Comparison of ENCODE assay signal across 8 cellular contexts in the genomic region with DNA sequence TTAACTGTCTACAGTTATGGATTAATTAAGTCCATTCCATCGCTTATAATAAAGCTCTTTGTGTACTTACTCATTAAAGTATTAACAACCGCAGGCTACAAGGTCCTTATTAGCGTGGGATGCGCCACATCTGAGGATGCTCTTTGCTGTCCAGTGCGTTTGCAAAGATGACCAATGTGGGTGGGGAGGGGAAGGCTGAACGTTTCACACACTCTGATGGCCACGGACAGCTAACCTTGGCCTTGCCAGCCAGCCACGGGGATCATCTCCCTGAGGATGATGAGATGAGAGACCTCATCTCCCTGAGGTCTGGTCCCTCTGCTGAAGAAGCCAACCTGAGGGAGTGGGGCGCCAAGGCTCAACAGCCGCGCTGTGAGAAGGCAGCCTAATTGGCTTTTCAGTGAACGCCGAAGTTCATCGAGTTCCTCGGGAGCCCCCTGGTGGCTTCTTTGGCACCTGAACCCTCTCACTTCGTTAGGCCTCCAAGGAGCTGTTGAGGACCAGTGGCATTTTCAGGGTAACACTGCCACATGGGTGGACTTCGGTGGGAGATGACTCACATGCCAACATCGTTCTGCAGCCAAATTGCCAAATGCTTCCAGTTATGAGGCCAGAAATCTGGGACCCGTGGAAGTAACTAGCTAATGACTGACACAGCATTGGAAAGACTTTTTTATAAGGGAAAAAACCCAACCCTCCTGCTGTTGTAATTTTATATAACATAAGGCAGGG.
DNase-seq lines count a peak whose midpoint lies in the region; ATAC-seq, FAIRE-seq and TF ChIP-seq lines count a peak whose summit lies in the region.

No MANE protein-coding gene starts in this region.

- BruUV-seq in Caco-2 (replicated peaks; lab: Mats Ljungman, UMichigan): no TSS peak

- no peaks in the 10 kb centered on the region for H3K9me3 Mint-ChIP-seq in Caco-2 (ENCODE audit: unreplicated experiment)

- peak overlapping the region; percentile 29; the same call in 1 of the 2 replicates for H3K9ac ChIP-seq in Karpas-422 (ENCODE audit: low read length)

- no peaks in the 10 kb centered on the region for H3K9me2 ChIP-seq in Karpas-422 (replicated peaks; ENCODE audit: insufficient read depth, low read length)

- H3K27me3 Mint-ChIP-seq in Caco-2 (ENCODE audit: insufficient read depth, unreplicated experiment): no peaks in the 10 kb centered on the region

- H3K4me1 ChIP-seq in Caco-2 (no peaks in the 10 kb centered on the region), Karpas-422 (ENCODE audit: low read length) (peaks cover 31% of the 10 kb centered on the region), SJSA1 (replicated peaks) (peaks cover 14% of the 10 kb centered on the region), pancreas (no peaks in the 10 kb centered on the region), tibial nerve (peaks cover 0 to 4% (median 0%) of the 10 kb centered on the region in 4 donors)

- H3K9me3 ChIP-seq in Caco-2 (no peaks in the 10 kb centered on the region), Karpas-422 (ENCODE audit: low read length) (no peaks in the 10 kb centered on the region), SJSA1 (replicated peaks) (no peaks in the 10 kb centered on the region), pancreas (no peaks in the 10 kb centered on the region), tibial nerve (no peaks in the 10 kb centered on the region)

- H3K27me3 ChIP-seq in Caco-2 (replicated peaks; ENCODE audit: control insufficient read depth, insufficient read depth, low read length) (no peaks in the 10 kb centered on the region), Karpas-422 (ENCODE audit: low read length) (no peaks in the 10 kb centered on the region), SJSA1 (replicated peaks) (no peaks in the 10 kb centered on the region), pancreas (no peaks in the 10 kb centered on the region), tibial nerve (no peaks in the 10 kb centered on the region)

- H3K4me3 Mint-ChIP-seq in Caco-2 (ENCODE audit: unreplicated experiment): no peak overlapping the region

- TF ChIP-seq EP300 in tibial nerve (IDR thresholded peaks at IDR 0.05): peak in 1 of 2 donors; percentile 19

- CTCF ChIA-PET in Caco-2 (lab: Charles Lee): interaction anchor here (0.6 to 1.4 kb wide), 6 partner anchors 14 to 497 kb away, joined by 3 to 24 read pairs (median 4); no protein-coding TSS in a partner anchor

- H3K27ac ChIP-seq in Karpas-422 (ENCODE audit: low read length): no peak overlapping the region
- H3K27ac ChIP-seq in SJSA1: no peak overlapping the region
- H3K27ac ChIP-seq in pancreas: no peak overlapping the region
- no peak overlapping the region for H3K27ac ChIP-seq in tibial nerve

- peak; percentile 55 for ATAC-seq in GM21576 (IDR thresholded peaks at IDR 0.05; ENCODE audit: unreplicated experiment)
- peak; percentile 81 to 97 (median 93) for ATAC-seq in pancreas

- H3K36me3 Mint-ChIP-seq in Caco-2 (ENCODE audit: insufficient read depth, unreplicated experiment): no peaks in the 10 kb centered on the region

- peak overlapping the region; percentile 67 for H2AFZ ChIP-seq in Karpas-422 (ENCODE audit: low read length)

- intact Hi-C loops in Caco-2 (cut with micrococcal nuclease; ENCODE audit: unreplicated experiment) (loop anchor here (1.0 kb wide), 2 partner anchors 289 to 302 kb away; no protein-coding TSS in a partner anchor), pancreas (cut with DNase I) (loop anchor here in 1 of 3 donors (2.0 kb wide), 1 partner anchor 288 kb away; no protein-coding TSS in a partner anchor)

- H3K4me1 Mint-ChIP-seq in Caco-2 (ENCODE audit: low read depth, unreplicated experiment): peaks cover 8% of the 10 kb centered on the region

- POLR2A ChIA-PET in Caco-2 (lab: Charles Lee): no interaction called here

- H3K36me3 ChIP-seq in Caco-2 (ENCODE audit: control insufficient read depth, insufficient read depth, low read length) (no peaks in the 10 kb centered on the region), Karpas-422 (ENCODE audit: insufficient read depth, low read length) (no peaks in the 10 kb centered on the region), SJSA1 (no peaks in the 10 kb centered on the region), pancreas (no peaks in the 10 kb centered on the region), tibial nerve (no peaks in the 10 kb centered on the region)

- no peak overlapping the region for H3K27ac Mint-ChIP-seq in Caco-2 (ENCODE audit: unreplicated experiment)

- DNase-seq in Caco-2 (peak; percentile 68 to 79), Karpas-422 (peak; percentile 97), SJSA1 (ENCODE audit: low read depth in 1 of 2, low spot score in 2 of 2) (peak; percentile 60 to 85), globus pallidus (ENCODE audit: low spot score) (peak; percentile 84), pancreas (peak; percentile 67 to 90 (median 81)), tibial nerve (ENCODE audit: low spot score in 2 of 2) (peak; percentile 78 to 88)
- peak; percentile 91 for DNase-seq in activated effector memory CD4-positive, alpha-beta T cell treated with anti-CD3 and anti-CD28 coated beads, Interleukin-2, amount 50 U/mL, for 16 hours

- no peak for FAIRE-seq in pancreas (lab: Jason Lieb, UNC)

- TF ChIP-seq POLR2A in tibial nerve (IDR thresholded peaks at IDR 0.05): no peak

- no peaks in the 10 kb centered on the region for H3K79me2 ChIP-seq in Karpas-422 (ENCODE audit: low read length)

- no peaks in the 10 kb centered on the region for H4K20me1 ChIP-seq in Karpas-422 (ENCODE audit: insufficient read depth, low read depth, low read length)

- H3K4me3 ChIP-seq in Caco-2 (ENCODE audit: low read depth, low read length) (no peak overlapping the region), Karpas-422 (ENCODE audit: low read length) (no peak overlapping the region), SJSA1 (no peak overlapping the region), pancreas (no peak overlapping the region), tibial nerve (no peak overlapping the region)

- TF ChIP-seq CTCF in Caco-2 (IDR thresholded peaks at IDR 0.05; ENCODE audit: insufficient read depth in 1 of 2, low read depth in 1 of 2, low read length in 1 of 2, severe bottlenecking in 1 of 2, unreplicated experiment in 1 of 2) (peak; percentile 67 to 70), pancreas (IDR thresholded peaks at IDR 0.05) (peak; percentile 69 to 85 (median 78)), tibial nerve (IDR thresholded peaks at IDR 0.05) (peak; percentile 79 to 94 (median 83))

- 19 to 28% methylated on average over 19 of the region's 19 CpGs for WGBS in pancreas, 2 donors
- WGBS in tibial nerve, 2 donors: 27 to 30% methylated on average over 17 to 19 of the region's 19 CpGs

- H3K4me2 ChIP-seq in Karpas-422 (ENCODE audit: low read depth, low read length, poor library complexity, severe bottlenecking): peak overlapping the region; percentile 38
